ENCODE assay signal across 11 cellular contexts in the genomic region with DNA sequence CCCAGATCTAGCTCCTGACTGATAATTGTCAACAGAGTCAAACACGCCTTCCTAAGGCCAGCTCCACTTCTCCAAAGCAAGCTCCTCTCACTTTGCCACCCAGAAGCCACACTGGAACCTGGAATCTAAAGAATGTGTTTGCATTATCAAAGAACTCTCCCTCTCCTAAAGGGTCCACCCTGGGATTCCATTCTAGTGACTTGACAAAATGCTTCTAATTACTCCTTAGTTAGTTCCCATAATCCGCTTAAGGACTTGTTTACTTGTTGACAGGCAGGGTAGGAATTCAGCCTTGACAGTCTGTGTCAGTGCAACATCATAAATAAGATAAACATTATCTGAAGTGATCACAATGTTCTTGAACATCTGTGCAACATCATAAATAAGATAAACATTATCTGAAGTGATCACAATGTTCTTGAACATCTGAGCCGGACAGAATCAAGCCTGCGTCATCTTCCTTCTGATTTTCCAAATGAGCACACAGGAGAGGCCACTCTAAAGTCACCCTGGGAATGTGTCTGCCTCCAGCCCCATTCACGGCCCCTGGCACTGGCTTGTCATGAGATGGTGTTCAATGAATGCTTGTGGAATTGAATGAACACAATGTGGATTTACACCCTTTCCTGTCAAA.
DNase-seq lines count a peak whose midpoint lies in the region; ATAC-seq and TF ChIP-seq lines count a peak whose summit lies in the region.
"Had no signal": no experiment of that assay in that cellular context is flagged by ENCODE, and none has a peak within 500 bp of the region (broad histone marks: within the 10 kb centered on the region; RNA-seq: fewer than 3 reads in every experiment).

No MANE protein-coding gene starts in this region.

- peaks cover 3% of the 10 kb centered on the region for H3K27me3 Mint-ChIP-seq in GM23338 (ENCODE audit: insufficient read depth, low read depth, poor library complexity)

- H3F3A ChIP-seq in GM23338 (replicated peaks; ENCODE audit: low read depth): 0 out of 2 replicates have a peak, but pooled peaks cover 3% of the 10 kb centered on the region

- H3K4me3 Mint-ChIP-seq in GM23338: no peak overlapping the region

- H3K9me2 ChIP-seq in GM23338 (ENCODE audit: insufficient read depth): peaks cover 21% of the 10 kb centered on the region

- H3K4me2 ChIP-seq in GM23338: no peak overlapping the region
- no peak overlapping the region for H3K4me2 ChIP-seq in trophoblast cell (ENCODE audit: low read length)

- H3K27me3 ChIP-seq in GM23338 (ENCODE audit: insufficient read depth) (no peaks in the 10 kb centered on the region), foreskin keratinocyte (no peaks in the 10 kb centered on the region), trophoblast cell (ENCODE audit: insufficient read depth, low read length) (no peaks in the 10 kb centered on the region), transverse colon (no peaks in the 10 kb centered on the region), right lobe of liver (no peaks in the 10 kb centered on the region), stomach (no peaks in the 10 kb centered on the region)
- no peaks in the 10 kb centered on the region for H3K27me3 ChIP-seq in effector memory CD4-positive, alpha-beta T cell (replicated peaks; ENCODE audit: control insufficient read depth, insufficient read depth, low read length, poor library complexity, severe bottlenecking)

- H3K4me1 Mint-ChIP-seq in GM23338: peaks cover 41% of the 10 kb centered on the region

- H3K9me3 ChIP-seq in trophoblast cell (ENCODE audit: insufficient read depth, low read depth, low read length): no peaks in the 10 kb centered on the region
- no peaks in the 10 kb centered on the region for H3K9me3 ChIP-seq in effector memory CD4-positive, alpha-beta T cell (ENCODE audit: control insufficient read depth, low read length)
- no peaks in the 10 kb centered on the region for H3K9me3 ChIP-seq in transverse colon
- H3K9me3 ChIP-seq in right lobe of liver: no peaks in the 10 kb centered on the region
- no peaks in the 10 kb centered on the region for H3K9me3 ChIP-seq in stomach

- H3K4ac ChIP-seq in trophoblast cell (ENCODE audit: low read depth, low read length): no peak overlapping the region

- H3K14ac ChIP-seq in trophoblast cell (ENCODE audit: low read length): no peak overlapping the region

- H3K4me3 ChIP-seq in GM23338: no peak overlapping the region
- H3K4me3 ChIP-seq in trophoblast cell (ENCODE audit: low read depth, low read length): no peak overlapping the region
- H3K4me3 ChIP-seq in effector memory CD4-positive, alpha-beta T cell (ENCODE audit: insufficient read depth, low read depth, low read length, poor library complexity, severe bottlenecking): no peak overlapping the region
- H3K4me3 ChIP-seq in transverse colon: no peak overlapping the region
- no peak overlapping the region for H3K4me3 ChIP-seq in right lobe of liver
- H3K4me3 ChIP-seq in stomach: no peak overlapping the region

- no peak for TF ChIP-seq EP300 in transverse colon (IDR thresholded peaks at IDR 0.05; ENCODE audit: low read depth)
- TF ChIP-seq EP300 in stomach (IDR thresholded peaks at IDR 0.05): no peak

- no peak overlapping the region for H2AK5ac ChIP-seq in trophoblast cell (ENCODE audit: low read length)

- peak overlapping the region; percentile 82 for H3K27ac ChIP-seq in GM23338 (ENCODE audit: low read depth)
- H3K27ac ChIP-seq in foreskin keratinocyte: peak overlapping the region; percentile 85
- peak overlapping the region; percentile 28 for H3K27ac ChIP-seq in trophoblast cell (ENCODE audit: low read depth, low read length)
- no peak overlapping the region for H3K27ac ChIP-seq in effector memory CD4-positive, alpha-beta T cell (ENCODE audit: insufficient read depth, low read length, poor library complexity, severe bottlenecking)
- H3K27ac ChIP-seq in transverse colon: no peak overlapping the region
- no peak overlapping the region for H3K27ac ChIP-seq in right lobe of liver
- no peak overlapping the region for H3K27ac ChIP-seq in stomach

- peak overlapping the region; percentile 57 for H3K27ac Mint-ChIP-seq in GM23338

- no peak overlapping the region for H2BK12ac ChIP-seq in trophoblast cell (ENCODE audit: low read length)

- in situ Hi-C loops in transverse colon (cut with MboI; ENCODE audit: low pct_ligation_motif_present in 1 of 4, low pct_unique_long_range_greater_than_20kb in 1 of 4, low sequenced_read_pairs in 3 of 4): no loop called here

- DNase-seq in GM23338 (ENCODE audit: low spot score) (peak; percentile 90), SW480 (ENCODE audit: low spot score) (peak; percentile 75), foreskin keratinocyte (peak in 1 of 2 donors; percentile 57), trophoblast cell (peak; percentile 80 to 96), transverse colon (no peak), right lobe of liver (no peak), stomach (no peak)
- DNase-seq in effector memory CD4-positive, alpha-beta T cell: no peak
- DNase-seq: DMS153, KBM-7, NCI-H510A had no signal

- H3K79me2 ChIP-seq in GM23338 (replicated peaks; ENCODE audit: insufficient read depth) (no peaks in the 10 kb centered on the region), trophoblast cell (ENCODE audit: control insufficient read depth, insufficient read depth, low read length, poor library complexity) (no peaks in the 10 kb centered on the region)

- H4K8ac ChIP-seq in trophoblast cell (ENCODE audit: low read depth, low read length): no peak overlapping the region

- no peak overlapping the region for H2BK120ac ChIP-seq in trophoblast cell (ENCODE audit: insufficient read depth, low read length, poor library complexity)

- intact Hi-C loops in transverse colon (cut with DNase I; ENCODE audit: low total_unique reads) (no loop called here), right lobe of liver (cut with DNase I) (no loop called here), stomach (cut with DNase I; ENCODE audit: low total_unique reads) (no loop called here)

- TF ChIP-seq POLR2A in transverse colon (IDR thresholded peaks at IDR 0.05) (no peak), right lobe of liver (IDR thresholded peaks at IDR 0.05) (no peak), stomach (IDR thresholded peaks at IDR 0.05) (no peak)

- peak; percentile 90 for ATAC-seq in GM23338
- no peak for ATAC-seq in foreskin keratinocyte
- ATAC-seq in right lobe of liver: no peak

- H2AFZ ChIP-seq in GM23338 (no peak overlapping the region), trophoblast cell (ENCODE audit: insufficient read depth, low read length, poor library complexity) (no peak overlapping the region)

- H4K12ac ChIP-seq in trophoblast cell (ENCODE audit: low read depth, low read length): no peak overlapping the region

- no peaks in the 10 kb centered on the region for H3K36me3 Mint-ChIP-seq in GM23338 (ENCODE audit: low read depth)

- H3K18ac ChIP-seq in trophoblast cell (ENCODE audit: low read length): no peak overlapping the region

- no peak overlapping the region for H3K9ac ChIP-seq in trophoblast cell (ENCODE audit: low read length)

- H3K23ac ChIP-seq in trophoblast cell (ENCODE audit: low read length): no peak overlapping the region

- H3K36me3 ChIP-seq in GM23338 (ENCODE audit: insufficient read depth): no peaks in the 10 kb centered on the region
- H3K36me3 ChIP-seq in trophoblast cell (ENCODE audit: control insufficient read depth in 1 of 2, insufficient read depth in 2 of 2, low read length in 2 of 2): no peaks in the 10 kb centered on the region
- no peaks in the 10 kb centered on the region for H3K36me3 ChIP-seq in effector memory CD4-positive, alpha-beta T cell (ENCODE audit: control insufficient read depth, insufficient read depth, low read length)
- H3K36me3 ChIP-seq in transverse colon: no peaks in the 10 kb centered on the region
- H3K36me3 ChIP-seq in right lobe of liver: no peaks in the 10 kb centered on the region
- H3K36me3 ChIP-seq in stomach: no peaks in the 10 kb centered on the region

- no peak for TF ChIP-seq CTCF in GM23338 (conservative IDR thresholded peaks at IDR 0.05; ENCODE audit: low read depth in 2 of 2)
- TF ChIP-seq CTCF in foreskin keratinocyte (conservative IDR thresholded peaks at IDR 0.05): no peak
- no peak for TF ChIP-seq CTCF in transverse colon (IDR thresholded peaks at IDR 0.05)
- TF ChIP-seq CTCF in right lobe of liver (IDR thresholded peaks at IDR 0.05): no peak
- no peak for TF ChIP-seq CTCF in stomach (IDR thresholded peaks at IDR 0.05)

- WGBS in trophoblast cell (ENCODE audit: extremely low coverage, insufficient coverage, insufficient read length): no CpG with 5 or more reads among the region's 5 CpGs
- WGBS in transverse colon (ENCODE audit: low coverage in 1 of 2), 2 donors: 68 to 82% methylated on average over 4 to 5 of the region's 5 CpGs
- 54% methylated on average over 5 of the region's 5 CpGs for WGBS in right lobe of liver (ENCODE audit: insufficient coverage, low coverage, low lambda C conversion rate, missing lambda C conversion rate)
- WGBS in stomach, 5 donors: 65 to 84% (median 73%) methylated on average over 5 of the region's 5 CpGs

- peak overlapping the region; percentile 48 for H2BK5ac ChIP-seq in trophoblast cell (ENCODE audit: low read depth, low read length, poor library complexity)

- H3K9me3 Mint-ChIP-seq in GM23338: no peaks in the 10 kb centered on the region

- peaks cover 6% of the 10 kb centered on the region for H3K79me1 ChIP-seq in trophoblast cell (ENCODE audit: low read length)

- H4K91ac ChIP-seq in trophoblast cell (ENCODE audit: low read depth, low read length): no peak overlapping the region

- H4K20me1 ChIP-seq in GM23338 (replicated peaks; ENCODE audit: insufficient read depth): no peaks in the 10 kb centered on the region

- peaks cover 26% of the 10 kb centered on the region for H3K4me1 ChIP-seq in GM23338 (ENCODE audit: insufficient read depth)
- peaks cover 22% of the 10 kb centered on the region for H3K4me1 ChIP-seq in foreskin keratinocyte
- H3K4me1 ChIP-seq in trophoblast cell (ENCODE audit: control insufficient read depth in 1 of 2, insufficient read depth in 2 of 2, low read length in 2 of 2): peaks cover 4 to 11% of the 10 kb centered on the region in 2 experiments
- H3K4me1 ChIP-seq in effector memory CD4-positive, alpha-beta T cell (ENCODE audit: control insufficient read depth, insufficient read depth, low read length, poor library complexity, severe bottlenecking): no peaks in the 10 kb centered on the region
- H3K4me1 ChIP-seq in transverse colon: no peaks in the 10 kb centered on the region
- no peaks in the 10 kb centered on the region for H3K4me1 ChIP-seq in right lobe of liver
- no peaks in the 10 kb centered on the region for H3K4me1 ChIP-seq in stomach

TF ChIP-seq in GM23338, 12 proteins besides CTCF, POLR2A, EP300 and RAD21 (continues in another document):
- TF ChIP-seq ZNF114 (CRISPR knock-in tag; IDR thresholded peaks at IDR 0.05) (peak; percentile 74; the same call in 1 of the 2 replicates), JUNB (IDR thresholded peaks at IDR 0.05; ENCODE audit: unreplicated experiment) (no peak), STAT1 (IDR thresholded peaks at IDR 0.05; ENCODE audit: unreplicated experiment) (no peak)

Comparison
In these comparisons a context has a peak if more than half of its experiments do, and no peak if none do; other contexts are left out.
1. DNase-seq: peak in GM23338 (single experiment), SW480 (single experiment) and trophoblast cell (2 of 2); none in effector memory CD4-positive, alpha-beta T cell (0 of 3), transverse colon (single experiment), right lobe of liver (0 of 3) and stomach (single experiment).
2. H3K27ac ChIP-seq: peak in GM23338 (single experiment), foreskin keratinocyte (single experiment) and trophoblast cell (single experiment); none in effector memory CD4-positive, alpha-beta T cell (single experiment), transverse colon (0 of 4), right lobe of liver (0 of 3) and stomach (0 of 5).